ENCODE assay signal across 19 cellular contexts in the genomic region with DNA sequence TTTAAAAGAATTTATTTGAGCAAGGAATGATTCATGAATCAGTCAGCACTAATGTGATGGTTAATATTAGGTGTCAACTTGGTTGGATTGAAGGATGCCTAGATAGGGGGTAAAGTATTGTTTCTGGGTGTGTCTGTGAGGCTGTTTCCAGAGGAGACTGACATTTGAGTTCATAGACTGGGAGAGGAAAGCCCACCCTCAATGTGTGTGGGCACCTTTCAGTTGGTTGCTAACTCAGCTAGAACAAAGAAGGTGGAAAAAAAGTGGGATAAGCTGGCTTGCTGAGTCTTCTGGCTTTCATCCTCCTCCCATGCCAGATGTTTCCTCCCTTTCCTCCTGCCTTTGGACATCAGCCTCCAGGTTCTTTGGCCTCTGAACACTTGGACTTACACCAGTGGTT. TPM values are rescaled to one million over a fixed set of nuclear protein-coding genes. Genes with fewer than 3 reads are reported as not detected.
"Had no signal": no experiment of that assay in that cellular context is flagged by ENCODE, and none has a peak within 500 bp of the region (broad histone marks: within the 10 kb centered on the region; RNA-seq: fewer than 3 reads in every experiment).

No MANE protein-coding gene starts in this region.

- DNase-seq: activated CD4-positive, alpha-beta T cell treated with anti-CD3 and anti-CD28 coated beads for 4 hours; activated CD8-positive, alpha-beta memory T cell treated with anti-CD3 and anti-CD28 coated beads, Interleukin-2, amount 50 U/mL, for 48 hours; activated naive CD4-positive, alpha-beta T cell treated with Interleukin-2 at 50 U/mL for 16 hours; central memory CD4-positive, alpha-beta T cell; colonic mucosa; effector CD4-positive, alpha-beta T cell; heart right ventricle; left colon; midbrain; psoas muscle; stomach; T-helper 17 cell; WERI-Rb-1 had no signal

- ATAC-seq: gastroesophageal sphincter, heart right ventricle, left colon, psoas muscle, sciatic nerve, T-helper 17 cell had no signal

- H3K36me3 Mint-ChIP-seq: neural progenitor cell had no signal

- H3K27ac ChIP-seq: colonic mucosa, gastroesophageal sphincter, heart right ventricle, neural progenitor cell, psoas muscle, stomach, thoracic aorta, WERI-Rb-1 had no signal

- H3K27me3 Mint-ChIP-seq: T-helper 17 cell had no signal

- H3K27ac Mint-ChIP-seq: neural progenitor cell had no signal

- H3K9me3 Mint-ChIP-seq: neural progenitor cell had no signal

- H3K4me3 Mint-ChIP-seq: neural progenitor cell, T-helper 17 cell had no signal

RNA-seq across cellular contexts. Expression of a gene that starts 47.2 kb away (rescaled TPM):
- total RNA-seq: myocyte, osteocyte had no signal
